27 cellular contexts compared by ENCODE assay signal in the genomic region with DNA sequence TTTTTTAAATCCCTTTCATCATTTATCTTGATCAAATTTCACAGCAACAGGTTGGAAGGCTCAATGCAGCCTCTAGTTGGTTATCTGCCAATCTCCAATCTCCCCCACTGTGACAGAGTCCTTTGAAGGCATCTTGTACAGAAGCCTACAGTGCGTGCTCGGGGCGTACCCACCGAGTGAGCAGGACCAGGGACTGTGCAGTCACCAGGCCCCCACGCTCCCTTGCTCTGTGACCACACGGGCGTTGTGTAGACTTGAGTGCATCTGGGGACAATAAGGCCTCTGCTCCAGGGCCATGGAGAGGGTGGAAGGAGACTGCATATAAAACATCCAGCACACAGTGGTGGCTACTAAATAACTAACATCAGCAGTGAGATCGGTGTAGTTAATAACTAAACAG.
"Had no signal": no experiment of that assay in that cellular context is flagged by ENCODE, and none has a peak within 500 bp of the region (broad histone marks: within the 10 kb centered on the region; RNA-seq: fewer than 3 reads in every experiment).

No MANE protein-coding gene starts in this region.

- H3K4me1 ChIP-seq: colonic mucosa had no signal

- H3K4me3 ChIP-seq: cardiac muscle cell, colonic mucosa, K562, PC-9, SK-N-MC had no signal

- H3K27ac Mint-ChIP-seq: activated CD4-positive, alpha-beta memory T cell treated with anti-CD3 and anti-CD28 coated beads for 36 hours; activated CD4-positive, alpha-beta T cell treated with anti-CD3 and anti-CD28 coated beads, Interleukin-2, amount 10 ng/mL, durations not matched to agents 7 days and 5 days; activated T-cell treated with anti-CD3 and anti-CD28 coated beads, Interleukin-2, amount 50 U/mL, for 72 hours; activated T-helper 2 cell treated with anti-CD3 and anti-CD28 coated beads, Interferon-gamma antibody, Interleukin-2, Interleukin-4, amounts not matched to agents 10 μg/mL and 5 μg/mL and 100 μg/mL, durations not matched to agents 14 hours and 24 hours and 36 hours; T-cell had no signal

- H3K27me3 ChIP-seq: brain microvascular endothelial cell, cardiac muscle cell, colonic mucosa had no signal

- H3K27me3 Mint-ChIP-seq: activated CD4-positive, alpha-beta memory T cell treated with anti-CD3 and anti-CD28 coated beads for 36 hours; activated CD4-positive, alpha-beta T cell treated with anti-CD3 and anti-CD28 coated beads, Interleukin-2, amount 10 ng/mL, durations not matched to agents 7 days and 5 days; T-cell had no signal

- H3K4me1 Mint-ChIP-seq: activated CD4-positive, alpha-beta T cell treated with anti-CD3 and anti-CD28 coated beads, Interleukin-2, amount 10 ng/mL, durations not matched to agents 7 days and 5 days had no signal

- H3K9me3 Mint-ChIP-seq: activated CD4-positive, alpha-beta memory T cell treated with anti-CD3 and anti-CD28 coated beads for 36 hours; activated CD4-positive, alpha-beta T cell treated with anti-CD3 and anti-CD28 coated beads, Interleukin-2, amount 10 ng/mL, durations not matched to agents 7 days and 5 days; activated T-cell treated with anti-CD3 and anti-CD28 coated beads, Interleukin-2, amount 50 U/mL, for 72 hours; activated T-helper 2 cell treated with anti-CD3 and anti-CD28 coated beads, Interferon-gamma antibody, Interleukin-2, Interleukin-4, amounts not matched to agents 10 μg/mL and 5 μg/mL and 100 μg/mL, durations not matched to agents 14 hours and 24 hours and 36 hours; T-cell had no signal

- DNase-seq: activated CD4-positive, alpha-beta memory T cell treated with anti-CD3 and anti-CD28 coated beads for 36 hours; activated CD4-positive, alpha-beta T cell treated with anti-CD3 and anti-CD28 coated beads, Interleukin-2, amount 10 ng/mL, durations not matched to agents 7 days and 5 days; activated CD4-positive, CD25-positive, alpha-beta regulatory T cell; activated CD8-positive, alpha-beta memory T cell treated with anti-CD3 and anti-CD28 coated beads, Interleukin-2, amount 50 U/mL, for 4 hours; activated gamma-delta T cell treated with Interleukin-2 at 50 U/mL for 16 hours; activated naive CD4-positive, alpha-beta T cell treated with anti-CD3 and anti-CD28 coated beads, Interleukin-2, amount 50 U/mL, for 16 hours; activated T-cell treated with anti-CD3 and anti-CD28 coated beads, Interleukin-2, amount 50 U/mL, for 72 hours; amygdala; brain microvascular endothelial cell; colonic mucosa; Karpas-422; NCI-H1105 treated with DMSO at 0.1 percent for 48 hours; NCI-H1436 treated with DMSO at 0.1 percent for 48 hours; NCI-H187; NCI-H2081; NCI-H510A treated with DMSO at 0.1 percent for 48 hours; NCI-H69; PC-9; SIG-M5; T-cell; T-helper 2 cell; T1000 had no signal

- H3K27ac ChIP-seq: brain microvascular endothelial cell, cardiac muscle cell, colonic mucosa, PC-9, SK-N-MC, VCaP had no signal

- H3K9me3 ChIP-seq: colonic mucosa had no signal

- H3K4me3 Mint-ChIP-seq: activated CD4-positive, alpha-beta memory T cell treated with anti-CD3 and anti-CD28 coated beads for 36 hours; activated CD4-positive, alpha-beta T cell treated with anti-CD3 and anti-CD28 coated beads, Interleukin-2, amount 10 ng/mL, durations not matched to agents 7 days and 5 days; activated T-cell treated with anti-CD3 and anti-CD28 coated beads, Interleukin-2, amount 50 U/mL, for 72 hours; T-cell had no signal
